23 cellular contexts compared by ENCODE assay signal in genomic region chr4:141840299-141840986, GRCh38.
A peak's percentile ranks its signal among the peaks of the same experiment; 100 is the strongest.
DNase-seq lines count a peak whose midpoint lies in the region; ATAC-seq and TF ChIP-seq lines count a peak whose summit lies in the region.
"Had no signal": no experiment of that assay in that cellular context is flagged by ENCODE, and none has a peak within 500 bp of the region (broad histone marks: within the 10 kb centered on the region; RNA-seq: fewer than 3 reads in every experiment).

No MANE protein-coding gene starts in this region.

- no peak overlapping the region for H3K9ac ChIP-seq in endodermal cell (ENCODE audit: extremely low read depth, low read length, poor library complexity, severe bottlenecking)
- H3K9ac ChIP-seq: BLaER1 had no signal

- H3K9me3 Mint-ChIP-seq in endodermal cell: peaks cover 20% of the 10 kb centered on the region

- H3K27me3 ChIP-seq in endodermal cell (ENCODE audit: control insufficient read depth, insufficient read depth, low read length, poor library complexity, severe bottlenecking): no peaks in the 10 kb centered on the region
- no peaks in the 10 kb centered on the region for H3K27me3 ChIP-seq in right lobe of liver
- H3K27me3 ChIP-seq: BE2C, BLaER1 had no signal

- no peaks in the 10 kb centered on the region for H3K36me3 ChIP-seq in HEK293 (ENCODE audit: control insufficient read depth in 2 of 2, insufficient read depth in 1 of 2, low read length in 2 of 2)
- H3K36me3 ChIP-seq in endodermal cell (ENCODE audit: control insufficient read depth, insufficient read depth, low read length): no peaks in the 10 kb centered on the region
- no peaks in the 10 kb centered on the region for H3K36me3 ChIP-seq in right lobe of liver
- H3K36me3 ChIP-seq: BE2C, BLaER1 had no signal

- H3K9me3 ChIP-seq in HEK293 (ENCODE audit: control insufficient read depth, insufficient read depth, low read depth, low read length): no peaks in the 10 kb centered on the region
- peaks cover 9% of the 10 kb centered on the region for H3K9me3 ChIP-seq in endodermal cell (ENCODE audit: control insufficient read depth, low read length)
- no peaks in the 10 kb centered on the region for H3K9me3 ChIP-seq in right lobe of liver
- H3K9me3 ChIP-seq: BE2C, BLaER1 had no signal

- H3K4me1 ChIP-seq in HEK293 (ENCODE audit: control insufficient read depth, insufficient read depth, low read length) (no peaks in the 10 kb centered on the region), endodermal cell (ENCODE audit: control insufficient read depth, insufficient read depth, low read length) (peaks cover 3% of the 10 kb centered on the region), right lobe of liver (peaks cover 0 to 4% (median 0%) of the 10 kb centered on the region in 4 donors)
- H3K4me1 ChIP-seq: BE2C, BLaER1 had no signal

- peaks cover 2% of the 10 kb centered on the region for H3K36me3 Mint-ChIP-seq in endodermal cell (ENCODE audit: low read depth)
- H3K36me3 Mint-ChIP-seq: CD14-positive monocyte; CD4-positive, alpha-beta memory T cell; CD4-positive, CD25-positive, alpha-beta regulatory T cell; CD8-positive, alpha-beta memory T cell had no signal

- H3K4me1 Mint-ChIP-seq in endodermal cell: peaks cover 20% of the 10 kb centered on the region
- H3K4me1 Mint-ChIP-seq: CD14-positive monocyte; CD4-positive, alpha-beta memory T cell; CD4-positive, CD25-positive, alpha-beta regulatory T cell; CD8-positive, alpha-beta memory T cell had no signal

- CTCF ChIA-PET in HEK293 (lab: Yijun Ruan, JAX): no interaction called here

- no peaks in the 10 kb centered on the region for H3K27me3 Mint-ChIP-seq in endodermal cell (ENCODE audit: insufficient read depth)
- H3K27me3 Mint-ChIP-seq: CD8-positive, alpha-beta memory T cell had no signal

- POLR2A ChIA-PET in HEK293 (lab: Yijun Ruan, JAX): no interaction called here

- ATAC-seq in right lobe of liver: peak; percentile 69 to 97 (median 89)
- ATAC-seq: GM12878 had no signal

- intact Hi-C loops in right lobe of liver (cut with DNase I): no loop called here

- H3K27ac Mint-ChIP-seq in endodermal cell: no peak overlapping the region
- H3K27ac Mint-ChIP-seq: CD14-positive monocyte; CD4-positive, alpha-beta memory T cell; CD4-positive, CD25-positive, alpha-beta regulatory T cell; CD8-positive, alpha-beta memory T cell had no signal

- H3K27ac ChIP-seq in HEK293 (ENCODE audit: extremely low read depth, low read depth, low read length) (no peak overlapping the region), endodermal cell (ENCODE audit: low read depth, low read length) (no peak overlapping the region), right lobe of liver (no peak overlapping the region)
- H3K27ac ChIP-seq: BLaER1 had no signal

- no peak overlapping the region for H3K4me3 ChIP-seq in HEK293 (ENCODE audit: low read depth, low read length)
- peak overlapping the region; percentile 47 for H3K4me3 ChIP-seq in endodermal cell (ENCODE audit: low read length)
- H3K4me3 ChIP-seq in right lobe of liver: no peak overlapping the region
- H3K4me3 ChIP-seq: BLaER1, GM12878 had no signal

- no peak for TF ChIP-seq POLR2A in right lobe of liver (IDR thresholded peaks at IDR 0.05)

- no peak for TF ChIP-seq CTCF in HEK293 (tag by site-specific recombination; IDR thresholded peaks at IDR 0.05)
- no peak for TF ChIP-seq CTCF in endodermal cell (conservative IDR thresholded peaks at IDR 0.05)
- TF ChIP-seq CTCF in right lobe of liver (IDR thresholded peaks at IDR 0.05): no peak

- H3K4me3 Mint-ChIP-seq in endodermal cell: no peak overlapping the region
- H3K4me3 Mint-ChIP-seq: CD14-positive monocyte; CD4-positive, alpha-beta memory T cell; CD4-positive, CD25-positive, alpha-beta regulatory T cell; CD8-positive, alpha-beta memory T cell had no signal

- WGBS in endodermal cell (ENCODE audit: insufficient coverage in 1 of 2, insufficient read length in 1 of 2), 2 experiments: 94 to 96% methylated on average over 3 to 9 of the region's 9 CpGs
- WGBS in right lobe of liver (ENCODE audit: insufficient coverage, low coverage, low lambda C conversion rate, missing lambda C conversion rate): 35% methylated on average over 7 of the region's 9 CpGs

- no peak for DNase-seq in endodermal cell
- no peak for DNase-seq in right lobe of liver
- DNase-seq in NCI-H2196 (lab: John Stamatoyannopoulos, UW; ENCODE audit: unreplicated experiment): no peak
- DNase-seq in stimulated activated CD8-positive, alpha-beta memory T cell treated with anti-CD3 and anti-CD28 coated beads, Interleukin-4, amount 100 ng/mL, for 48 hours: no peak
- DNase-seq: 8988T; ACHN; BE2C; C1 segment of cervical spinal cord; CD4-positive, alpha-beta memory T cell; CD4-positive, CD25-positive, alpha-beta regulatory T cell; CD8-positive, alpha-beta memory T cell; COR-L47; DMS 273 treated with DMSO at 0.1 percent for 48 hours; DMS153; DMS53; DMS79; DND-41; EL; GDM1 had no signal

TF ChIP-seq in HEK293, 187 proteins besides CTCF, POLR2A, EP300 and RAD21 (continues in another document):
- TF ChIP-seq HOXC10 (CRISPR knock-in tag; IDR thresholded peaks at IDR 0.05) (no peak), ZNF518A (tag by site-specific recombination; conservative IDR thresholded peaks at IDR 0.05; ENCODE audit: low read depth) (0 out of 2 replicates have a peak, but pooled peaks have one; percentile 28), ZNF169 (tag by site-specific recombination; IDR thresholded peaks at IDR 0.05) (no peak), GLIS2 (tag by site-specific recombination; IDR thresholded peaks at IDR 0.05) (no peak), KLF7 (tag by site-specific recombination; IDR thresholded peaks at IDR 0.05; ENCODE audit: borderline replicate concordance) (no peak), ZNF558 (tag by site-specific recombination; IDR thresholded peaks at IDR 0.05) (no peak), ZNF776 (tag by site-specific recombination; IDR thresholded peaks at IDR 0.05; ENCODE audit: borderline replicate concordance) (no peak), ZNF513 (tag by site-specific recombination; IDR thresholded peaks at IDR 0.05) (no peak), ZNF449 (tag by site-specific recombination; IDR thresholded peaks at IDR 0.05) (no peak), ZNF596 (tag by site-specific recombination; IDR thresholded peaks at IDR 0.05) (no peak), KLF9 (tag by site-specific recombination; IDR thresholded peaks at IDR 0.05; ENCODE audit: low read depth) (no peak), ZNF146 (tag by site-specific recombination; IDR thresholded peaks at IDR 0.05) (no peak), ZNF157 (tag by site-specific recombination; IDR thresholded peaks at IDR 0.05) (no peak)
